ENCODE assay signal across 1 cellular context in genomic region chr2:215912299-215912842, GRCh38.
TF ChIP-seq lines count a peak whose summit lies in the region.

No MANE protein-coding gene starts in this region.

TF ChIP-seq in GM12878, 131 proteins besides CTCF, POLR2A, EP300 and RAD21 (continued from another document):
- TF ChIP-seq EZH2 (IDR thresholded peaks at IDR 0.05; ENCODE audit: borderline replicate concordance, control insufficient read depth, low read depth, low read length): no peak
- no peak for TF ChIP-seq NR2C1 (IDR thresholded peaks at IDR 0.05)
- TF ChIP-seq EED (IDR thresholded peaks at IDR 0.05; ENCODE audit: low read depth): no peak
- TF ChIP-seq SRF (IDR thresholded peaks at IDR 0.05; ENCODE audit: low read depth in 2 of 2, low read length in 2 of 2): no peak
- TF ChIP-seq NFIC (IDR thresholded peaks at IDR 0.05; ENCODE audit: low read depth, low read length): no peak
- TF ChIP-seq PML (IDR thresholded peaks at IDR 0.05; ENCODE audit: low read length): no peak
